In the genomic region with DNA sequence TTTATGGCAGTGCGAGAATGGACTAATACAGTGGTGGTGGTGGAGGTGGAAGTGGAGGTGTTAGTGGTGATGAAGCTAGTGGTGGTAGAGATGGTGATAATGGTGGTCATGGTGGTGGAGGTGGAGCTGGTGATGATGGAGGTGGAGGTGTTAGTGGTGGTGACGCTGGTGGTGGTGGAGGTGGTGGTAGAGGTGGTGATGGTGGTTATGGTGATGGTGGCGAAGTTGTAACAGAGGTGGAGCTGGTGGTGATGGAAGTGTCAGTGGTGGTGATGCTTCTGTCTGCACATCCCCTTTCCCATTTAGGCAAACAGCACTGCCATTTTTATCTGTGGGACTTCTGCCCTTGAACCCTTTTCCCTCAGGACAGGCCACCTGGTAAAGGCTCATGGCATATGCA, we compare ENCODE assay signal across 10 cellular contexts. TPM values are rescaled to one million over a fixed set of nuclear protein-coding genes. Genes with fewer than 3 reads are reported as not detected.
DNase-seq lines count a peak whose midpoint lies in the region; ATAC-seq and TF ChIP-seq lines count a peak whose summit lies in the region.
"Had no signal": no experiment of that assay in that cellular context is flagged by ENCODE, and none has a peak within 500 bp of the region (broad histone marks: within the 10 kb centered on the region; RNA-seq: fewer than 3 reads in every experiment).

No MANE protein-coding gene starts in this region.

- H3K4me1 ChIP-seq in RWPE2 (ENCODE audit: insufficient read depth, poor library complexity, severe bottlenecking): no peaks in the 10 kb centered on the region

- intact Hi-C loops in sciatic nerve (cut with DNase I) (no loop called here), left ventricle myocardium superior (cut with micrococcal nuclease) (no loop called here)

- no peaks in the 10 kb centered on the region for H3K36me3 ChIP-seq in RWPE2 (ENCODE audit: low read depth)

- H3K9me3 Mint-ChIP-seq in activated CD4-positive, alpha-beta T cell treated with anti-CD3 and anti-CD28 coated beads, Interleukin-2, amount 10 ng/mL, durations not matched to agents 7 days and 5 days: peaks cover 8% of the 10 kb centered on the region

- POLR2A ChIA-PET in activated CD4-positive, alpha-beta T cell treated with anti-CD3 and anti-CD28 coated beads, Interleukin-2, amount 10 ng/mL, durations not matched to agents 7 days and 5 days (lab: Charles Lee): no interaction called here

- CTCF ChIA-PET in activated CD4-positive, alpha-beta T cell treated with anti-CD3 and anti-CD28 coated beads, Interleukin-2, amount 10 ng/mL, durations not matched to agents 7 days and 5 days (lab: Charles Lee): interaction anchor here (0.6 kb wide), 1 partner anchor 287 kb away, joined by 3 read pairs; no protein-coding TSS in a partner anchor

- DNase-seq in RWPE2 (ENCODE audit: low spot score): no peak
- peak; percentile 40 for DNase-seq in fibroblast of villous mesenchyme (ENCODE audit: low read depth)
- no peak for DNase-seq in sciatic nerve (ENCODE audit: low spot score)
- no peak for DNase-seq in amniotic stem cell (lab: John Stamatoyannopoulos, UW)
- no peak for DNase-seq in UCSD-AML1 (lab: John Stamatoyannopoulos, UW; ENCODE audit: unreplicated experiment)
- no peak for DNase-seq in activated CD4-positive, alpha-beta T cell treated with anti-CD3 and anti-CD28 coated beads, Interleukin-2, amount 10 ng/mL, durations not matched to agents 7 days and 5 days
- no peak for DNase-seq in left ventricle myocardium superior
- DNase-seq: T-helper 9 cell had no signal

- ATAC-seq in GM21717 (IDR thresholded peaks at IDR 0.05; ENCODE audit: unreplicated experiment) (peak; percentile 70), RWPE2 (ENCODE audit: low read depth) (peak; percentile 55; the same call in 2 of the 3 replicates), sciatic nerve (peak; percentile 83), left ventricle myocardium superior (no peak)

- no peak overlapping the region for H3K4me3 Mint-ChIP-seq in activated CD4-positive, alpha-beta T cell treated with anti-CD3 and anti-CD28 coated beads, Interleukin-2, amount 10 ng/mL, durations not matched to agents 7 days and 5 days

- H3K4me3 ChIP-seq in RWPE2 (ENCODE audit: severe bottlenecking): no peak overlapping the region
- no peak overlapping the region for H3K4me3 ChIP-seq in fibroblast of villous mesenchyme (ENCODE audit: low read depth, low read length)

- H3K27ac Mint-ChIP-seq in activated CD4-positive, alpha-beta T cell treated with anti-CD3 and anti-CD28 coated beads, Interleukin-2, amount 10 ng/mL, durations not matched to agents 7 days and 5 days: no peak overlapping the region
- H3K27ac Mint-ChIP-seq: activated T-helper 2 cell treated with anti-CD3 and anti-CD28 coated beads, Interferon-gamma antibody, Interleukin-2, Interleukin-4, amounts not matched to agents 10 μg/mL and 5 μg/mL and 100 μg/mL, durations not matched to agents 14 hours and 24 hours and 36 hours had no signal

- no peaks in the 10 kb centered on the region for H3K27me3 ChIP-seq in RWPE2 (ENCODE audit: insufficient read depth, poor library complexity, severe bottlenecking)

- H3K27ac ChIP-seq in RWPE2 (ENCODE audit: poor library complexity, severe bottlenecking): no peak overlapping the region

- H3K9me3 ChIP-seq in RWPE2 (ENCODE audit: severe bottlenecking): no peaks in the 10 kb centered on the region

- no peaks in the 10 kb centered on the region for H3K36me3 Mint-ChIP-seq in activated CD4-positive, alpha-beta T cell treated with anti-CD3 and anti-CD28 coated beads, Interleukin-2, amount 10 ng/mL, durations not matched to agents 7 days and 5 days (ENCODE audit: low read depth)

- TF ChIP-seq CTCF in RWPE2 (IDR thresholded peaks at IDR 0.05; ENCODE audit: poor library complexity, severe bottlenecking) (no peak), fibroblast of villous mesenchyme (IDR thresholded peaks at IDR 0.05; ENCODE audit: insufficient read depth, low read depth, low read length) (no peak)

- H3K4me1 Mint-ChIP-seq in activated CD4-positive, alpha-beta T cell treated with anti-CD3 and anti-CD28 coated beads, Interleukin-2, amount 10 ng/mL, durations not matched to agents 7 days and 5 days: no peaks in the 10 kb centered on the region

- peaks cover 7% of the 10 kb centered on the region for H3K27me3 Mint-ChIP-seq in activated CD4-positive, alpha-beta T cell treated with anti-CD3 and anti-CD28 coated beads, Interleukin-2, amount 10 ng/mL, durations not matched to agents 7 days and 5 days

RNA-seq across cellular contexts. Expression of a gene that starts 7.4 kb away (rescaled TPM):
- under 0.01 TPM in 1 of 2 replicates, not detected in the other for total RNA-seq in fibroblast of villous mesenchyme
- 12.7 TPM for total RNA-seq in sciatic nerve
- 1 to 10 TPM; 2.6 to 2.7 TPM for total RNA-seq in activated CD4-positive, alpha-beta T cell treated with anti-CD3 and anti-CD28 coated beads, Interleukin-2, amount 10 ng/mL, durations not matched to agents 7 days and 5 days
- 1.3 TPM for total RNA-seq in left ventricle myocardium superior
